15 cellular contexts compared by ENCODE assay signal in the genomic region with DNA sequence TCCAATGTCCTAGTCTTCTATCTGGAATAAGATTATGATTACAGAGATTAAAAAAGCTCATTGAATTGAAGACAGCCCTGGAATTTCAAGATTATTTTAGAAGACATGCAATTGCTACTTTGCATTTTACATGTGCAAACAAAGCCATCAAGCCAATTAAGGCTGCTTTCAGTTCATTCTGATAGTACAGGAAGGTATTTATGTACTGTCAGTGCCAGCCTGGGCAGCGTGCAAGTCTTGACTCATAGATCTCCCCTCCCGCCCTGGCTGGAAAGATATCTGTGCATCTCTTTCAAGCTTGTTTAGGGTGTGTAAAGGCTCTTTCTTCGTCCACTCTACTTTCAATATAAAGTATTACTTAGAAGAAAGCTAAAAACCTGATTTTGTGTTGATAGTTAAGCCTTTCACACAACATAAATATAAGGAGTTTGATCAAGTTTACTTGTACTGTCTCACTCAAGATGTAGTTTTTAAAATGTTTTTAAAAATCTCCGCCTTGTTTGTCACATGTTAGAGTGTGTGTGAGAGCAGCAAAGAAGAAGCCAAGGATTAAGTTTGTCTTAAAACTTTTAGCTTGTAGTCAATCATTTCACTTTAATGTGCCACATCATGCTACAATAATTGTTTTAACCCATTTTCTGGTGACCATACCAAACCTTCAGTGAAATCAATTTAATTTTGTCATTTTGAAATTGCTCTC. TPM values are rescaled to one million over a fixed set of nuclear protein-coding genes. Genes with fewer than 3 reads are reported as not detected.
A peak's percentile ranks its signal among the peaks of the same experiment; 100 is the strongest.
DNase-seq lines count a peak whose midpoint lies in the region; ATAC-seq, FAIRE-seq and TF ChIP-seq lines count a peak whose summit lies in the region.
"Had no signal": no experiment of that assay in that cellular context is flagged by ENCODE, and none has a peak within 500 bp of the region (broad histone marks: within the 10 kb centered on the region; RNA-seq: fewer than 3 reads in every experiment).

No MANE protein-coding gene starts in this region.

- no peaks in the 10 kb centered on the region for H3K27me3 ChIP-seq in Karpas-422 (ENCODE audit: low read length)
- no peaks in the 10 kb centered on the region for H3K27me3 ChIP-seq in keratinocyte (ENCODE audit: control insufficient read depth, extremely low read depth, insufficient read depth, low read length)
- no peaks in the 10 kb centered on the region for H3K27me3 ChIP-seq in colonic mucosa

- intact Hi-C loops in colonic mucosa (cut with DNase I): no loop called here

- H3K9me3 ChIP-seq in Karpas-422 (ENCODE audit: low read length): no peaks in the 10 kb centered on the region
- no peaks in the 10 kb centered on the region for H3K9me3 ChIP-seq in keratinocyte (ENCODE audit: control insufficient read depth, low read depth, low read length)
- no peaks in the 10 kb centered on the region for H3K9me3 ChIP-seq in colonic mucosa
- H3K9me3 ChIP-seq: thoracic aorta had no signal

- no peak for DNase-seq in Karpas-422
- no peak for DNase-seq in keratinocyte (ENCODE audit: low read depth, low spot score)
- no peak for DNase-seq in colonic mucosa
- no peak for DNase-seq in kidney tubule cell (ENCODE audit: low spot score)
- DNase-seq in NCI-H1417 (lab: John Stamatoyannopoulos, UW): no peak
- DNase-seq: activated CD4-positive, alpha-beta T cell treated with anti-CD3 and anti-CD28 coated beads for 48 hours; CD8-positive, alpha-beta T cell; endodermal cell; NCI-H1105; nephron progenitor cell; SHP77 had no signal

- no peaks in the 10 kb centered on the region for H3K79me2 ChIP-seq in Karpas-422 (ENCODE audit: low read length)
- H3K79me2 ChIP-seq in keratinocyte (ENCODE audit: control insufficient read depth, insufficient read depth, low read length): no peaks in the 10 kb centered on the region

- H2AFZ ChIP-seq in Karpas-422 (ENCODE audit: low read length): peak overlapping the region; percentile 6
- H2AFZ ChIP-seq in keratinocyte (ENCODE audit: control insufficient read depth, low read length): peak overlapping the region; percentile 4

- FAIRE-seq in keratinocyte (lab: Jason Lieb, UNC): peak; percentile 81

- H3K27ac ChIP-seq in Karpas-422 (ENCODE audit: low read length) (no peak overlapping the region), keratinocyte (ENCODE audit: control insufficient read depth, insufficient read depth, low read length) (no peak overlapping the region), colonic mucosa (no peak overlapping the region)
- H3K27ac ChIP-seq: thoracic aorta had no signal

- dilution Hi-C loops in keratinocyte (cut with MboI; ENCODE audit: extremely low pct_ligation_motif_present, low sequenced_read_pairs): no loop called here

- H3K36me3 ChIP-seq in Karpas-422 (ENCODE audit: insufficient read depth, low read length): no peaks in the 10 kb centered on the region
- H3K36me3 ChIP-seq in keratinocyte (ENCODE audit: control insufficient read depth in 2 of 2, extremely low read depth in 1 of 2, insufficient read depth in 2 of 2, low read length in 2 of 2): no peaks in the 10 kb centered on the region
- H3K36me3 ChIP-seq in colonic mucosa: no peaks in the 10 kb centered on the region
- H3K36me3 ChIP-seq: thoracic aorta had no signal

- H3K9ac ChIP-seq in Karpas-422 (ENCODE audit: low read length): no peak overlapping the region
- no peak overlapping the region for H3K9ac ChIP-seq in keratinocyte (ENCODE audit: control insufficient read depth, extremely low read depth, insufficient read depth, low read length)
- H3K9ac ChIP-seq in colonic mucosa (ENCODE audit: low read depth in 2 of 2, low read length in 2 of 2): no peak overlapping the region

- H3K9me1 ChIP-seq in keratinocyte (ENCODE audit: control insufficient read depth, extremely low read depth, insufficient read depth, low read length): no peaks in the 10 kb centered on the region

- TF ChIP-seq CTCF in keratinocyte (optimal IDR thresholded peaks at IDR 0.05 in 1 of 3, IDR thresholded peaks at IDR 0.05 in 1 of 3, conservative IDR thresholded peaks at IDR 0.05 in 1 of 3; ENCODE audit: extremely low read depth in 1 of 3, insufficient read depth in 2 of 3, low read length in 3 of 3) (no peak), colonic mucosa (IDR thresholded peaks at IDR 0.05) (no peak)

- ATAC-seq in GM18511 (IDR thresholded peaks at IDR 0.05; ENCODE audit: unreplicated experiment) (peak; percentile 79), GM21786 (IDR thresholded peaks at IDR 0.05; ENCODE audit: unreplicated experiment) (peak; percentile 81), GM19455 (IDR thresholded peaks at IDR 0.05; ENCODE audit: unreplicated experiment) (no peak)
- ATAC-seq: CD8-positive, alpha-beta T cell had no signal

- no peaks in the 10 kb centered on the region for H3K9me2 ChIP-seq in Karpas-422 (replicated peaks; ENCODE audit: insufficient read depth, low read length)

- H3K4me1 ChIP-seq in Karpas-422 (ENCODE audit: low read length): peaks cover 8% of the 10 kb centered on the region
- H3K4me1 ChIP-seq in keratinocyte (ENCODE audit: control insufficient read depth, extremely low read depth, insufficient read depth, low read length): no peaks in the 10 kb centered on the region
- no peaks in the 10 kb centered on the region for H3K4me1 ChIP-seq in colonic mucosa

- H3K4me3 ChIP-seq in Karpas-422 (ENCODE audit: low read length): no peak overlapping the region
- H3K4me3 ChIP-seq in keratinocyte (ENCODE audit: control insufficient read depth in 2 of 3, extremely low read depth in 1 of 3, insufficient read depth in 2 of 3, low read depth in 1 of 3, low read length in 3 of 3): no peak overlapping the region
- no peak overlapping the region for H3K4me3 ChIP-seq in colonic mucosa
- H3K4me3 ChIP-seq: thoracic aorta had no signal

- H4K20me1 ChIP-seq in Karpas-422 (ENCODE audit: insufficient read depth, low read depth, low read length): no peaks in the 10 kb centered on the region
- H4K20me1 ChIP-seq in keratinocyte (ENCODE audit: control insufficient read depth, extremely low read depth, insufficient read depth, low read length): no peaks in the 10 kb centered on the region

- H3K4me2 ChIP-seq in Karpas-422 (ENCODE audit: low read depth, low read length, poor library complexity, severe bottlenecking) (no peak overlapping the region), keratinocyte (ENCODE audit: control insufficient read depth, extremely low read depth, insufficient read depth, low read depth, low read length) (peak overlapping the region; percentile 10)

RNA-seq across cellular contexts. Expression of gene LYPLAL1, which starts 13.6 kb away (rescaled TPM):
- total RNA-seq in Karpas-422 (2014; rRNA removed; shearing (Covaris generic); ENCODE audit: low replicate concordance): 24.3 and 85.1 TPM in 2 replicates
- polyA plus RNA-seq in keratinocyte: 11.2 to 41.1 TPM (median 26.0 TPM) in 3 replicates
- 15.9 TPM for polyA plus RNA-seq in keratinocyte (2011; ENCODE audit: low read depth)
- 17.7 and 42.4 TPM in 2 replicates for polyA plus RNA-seq in keratinocyte (2011; cell fraction: cytosol; rRNA removed)
- 23.0 and 35.8 TPM in 2 replicates for polyA plus RNA-seq in keratinocyte (2011; cell fraction: nucleus; rRNA removed)
- 18.4 and 29.2 TPM in 2 replicates for polyA plus RNA-seq in keratinocyte (2012; ENCODE audit: low replicate concordance)
- polyA minus RNA-seq in keratinocyte: 1.8 to 11.7 TPM (median 9.4 TPM) in 3 replicates
- polyA minus RNA-seq in keratinocyte (2011; cell fraction: cytosol; rRNA and poly(A)+ RNA removed): 9.4 TPM
- polyA minus RNA-seq in keratinocyte (2011; cell fraction: nucleus; rRNA and poly(A)+ RNA removed): 15.8 and 29.2 TPM in 2 replicates
- total RNA-seq in colonic mucosa: 10 to 100 TPM; 14.3 to 23.0 TPM
